2 cellular contexts compared by ENCODE assay signal in the genomic region with DNA sequence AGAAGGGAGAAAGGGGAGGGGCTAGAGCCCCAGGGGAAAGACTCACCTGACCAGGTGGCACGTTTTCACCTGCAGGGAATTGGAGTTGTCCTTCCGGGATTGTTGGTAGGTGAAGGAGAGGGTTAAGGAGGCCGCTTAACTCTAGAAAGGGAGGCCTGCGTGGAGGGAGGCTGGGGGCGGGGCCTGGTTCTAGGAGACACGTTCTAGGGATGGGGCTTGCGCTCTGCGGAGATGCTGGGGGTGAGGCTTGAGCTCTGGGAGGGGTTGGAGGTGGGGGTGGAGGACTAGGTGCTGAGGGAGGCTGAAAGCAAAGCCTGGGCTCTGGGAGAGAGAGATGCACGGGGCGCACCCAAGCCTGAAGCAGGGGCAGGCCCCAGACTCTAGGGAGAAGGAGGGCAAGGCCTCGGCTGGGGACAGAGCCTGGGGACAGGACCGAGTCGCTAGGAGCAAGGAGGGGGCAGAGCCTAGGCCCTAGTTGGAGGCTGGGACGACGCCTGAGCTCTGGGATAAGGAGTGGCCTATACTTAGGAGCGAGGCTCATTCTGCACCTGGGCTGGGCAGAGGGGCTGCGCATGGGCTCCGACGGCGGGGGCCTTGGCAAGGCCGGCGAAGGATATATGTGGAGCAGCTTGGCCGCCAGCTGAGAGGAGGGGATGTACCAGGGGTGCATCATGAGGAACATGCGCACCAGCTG.
TF ChIP-seq lines count a peak whose summit lies in the region.

No MANE protein-coding gene starts in this region.

TF ChIP-seq in IMR-90, 13 proteins besides CTCF, POLR2A, EP300 and RAD21:
- TF ChIP-seq RCOR1 (IDR thresholded peaks at IDR 0.05; ENCODE audit: insufficient replicate concordance, low read length) = no peak
- no peak for TF ChIP-seq SMC3 (IDR thresholded peaks at IDR 0.05; ENCODE audit: low read depth, low read length)
- no peak for TF ChIP-seq CEBPB (IDR thresholded peaks at IDR 0.05; ENCODE audit: low read depth, low read length)
- no peak for TF ChIP-seq MXI1 (IDR thresholded peaks at IDR 0.05; ENCODE audit: borderline replicate concordance, low read depth, low read length)
- no peak for TF ChIP-seq MAFK (IDR thresholded peaks at IDR 0.05; ENCODE audit: low read depth, low read length)
- TF ChIP-seq, protein P1, sequence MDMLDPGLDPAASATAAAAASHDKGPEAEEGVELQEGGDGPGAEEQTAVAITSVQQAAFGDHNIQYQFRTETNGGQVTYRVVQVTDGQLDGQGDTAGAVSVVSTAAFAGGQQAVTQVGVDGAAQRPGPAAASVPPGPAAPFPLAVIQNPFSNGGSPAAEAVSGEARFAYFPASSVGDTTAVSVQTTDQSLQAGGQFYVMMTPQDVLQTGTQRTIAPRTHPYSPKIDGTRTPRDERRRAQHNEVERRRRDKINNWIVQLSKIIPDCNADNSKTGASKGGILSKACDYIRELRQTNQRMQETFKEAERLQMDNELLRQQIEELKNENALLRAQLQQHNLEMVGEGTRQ (IDR thresholded peaks at IDR 0.05; ENCODE audit: low read depth, low read length) = no peak
- TF ChIP-seq, protein P2, sequence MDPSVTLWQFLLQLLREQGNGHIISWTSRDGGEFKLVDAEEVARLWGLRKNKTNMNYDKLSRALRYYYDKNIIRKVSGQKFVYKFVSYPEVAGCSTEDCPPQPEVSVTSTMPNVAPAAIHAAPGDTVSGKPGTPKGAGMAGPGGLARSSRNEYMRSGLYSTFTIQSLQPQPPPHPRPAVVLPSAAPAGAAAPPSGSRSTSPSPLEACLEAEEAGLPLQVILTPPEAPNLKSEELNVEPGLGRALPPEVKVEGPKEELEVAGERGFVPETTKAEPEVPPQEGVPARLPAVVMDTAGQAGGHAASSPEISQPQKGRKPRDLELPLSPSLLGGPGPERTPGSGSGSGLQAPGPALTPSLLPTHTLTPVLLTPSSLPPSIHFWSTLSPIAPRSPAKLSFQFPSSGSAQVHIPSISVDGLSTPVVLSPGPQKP (IDR thresholded peaks at IDR 0.05; ENCODE audit: borderline replicate concordance, low read depth, low read length) = no peak
- no peak for TF ChIP-seq RFX5 (IDR thresholded peaks at IDR 0.05; ENCODE audit: low read depth, low read length)
- TF ChIP-seq NFE2L2 (IDR thresholded peaks at IDR 0.05; ENCODE audit: low read depth, low read length) = no peak
- no peak for TF ChIP-seq MAZ (IDR thresholded peaks at IDR 0.05; ENCODE audit: borderline replicate concordance, low read depth, low read length)
- TF ChIP-seq FOS (IDR thresholded peaks at IDR 0.05; ENCODE audit: low read depth, low read length) = no peak
- TF ChIP-seq BHLHE40 (IDR thresholded peaks at IDR 0.05; ENCODE audit: low read depth, low read length) = no peak
- TF ChIP-seq CHD1 (IDR thresholded peaks at IDR 0.05; ENCODE audit: low read depth, low read length) = no peak

TF ChIP-seq in HEK293T, 16 proteins besides CTCF, POLR2A, EP300 and RAD21:
- TF ChIP-seq BHLHE40 (IDR thresholded peaks at IDR 0.05; ENCODE audit: borderline replicate concordance) (no peak), FOXK2 (IDR thresholded peaks at IDR 0.05) (no peak), TARDBP (IDR thresholded peaks at IDR 0.05) (no peak), SP1 (IDR thresholded peaks at IDR 0.05) (no peak), NFRKB (IDR thresholded peaks at IDR 0.05) (no peak), ARNT (IDR thresholded peaks at IDR 0.05) (no peak), L3MBTL2 (conservative IDR thresholded peaks at IDR 0.05) (no peak), ELF4 (IDR thresholded peaks at IDR 0.05) (no peak), ZNF384 (IDR thresholded peaks at IDR 0.05) (no peak), HDGF (IDR thresholded peaks at IDR 0.05; ENCODE audit: borderline replicate concordance) (no peak), FOXA1 (IDR thresholded peaks at IDR 0.05) (no peak), CTBP1 (IDR thresholded peaks at IDR 0.05; ENCODE audit: borderline replicate concordance) (no peak), FOXM1 (IDR thresholded peaks at IDR 0.05; ENCODE audit: borderline replicate concordance) (no peak)
- TF ChIP-seq, protein P3, sequence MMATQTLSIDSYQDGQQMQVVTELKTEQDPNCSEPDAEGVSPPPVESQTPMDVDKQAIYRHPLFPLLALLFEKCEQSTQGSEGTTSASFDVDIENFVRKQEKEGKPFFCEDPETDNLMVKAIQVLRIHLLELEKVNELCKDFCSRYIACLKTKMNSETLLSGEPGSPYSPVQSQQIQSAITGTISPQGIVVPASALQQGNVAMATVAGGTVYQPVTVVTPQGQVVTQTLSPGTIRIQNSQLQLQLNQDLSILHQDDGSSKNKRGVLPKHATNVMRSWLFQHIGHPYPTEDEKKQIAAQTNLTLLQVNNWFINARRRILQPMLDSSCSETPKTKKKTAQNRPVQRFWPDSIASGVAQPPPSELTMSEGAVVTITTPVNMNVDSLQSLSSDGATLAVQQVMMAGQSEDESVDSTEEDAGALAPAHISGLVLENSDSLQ (IDR thresholded peaks at IDR 0.05) = no peak
